2 cellular contexts compared by ENCODE assay signal in genomic region chr6:31614075-31614619, GRCh38.
TF ChIP-seq lines count a peak whose summit lies in the region.

No MANE protein-coding gene starts in this region.

TF ChIP-seq in GM12891, 5 proteins besides CTCF, POLR2A, EP300 and RAD21:
- no peak for TF ChIP-seq POLR2AphosphoS5 (IDR thresholded peaks at IDR 0.05; ENCODE audit: low read depth, low read length)
- TF ChIP-seq POU2F2 (IDR thresholded peaks at IDR 0.05; ENCODE audit: low read depth, low read length) = no peak
- TF ChIP-seq PAX5 (IDR thresholded peaks at IDR 0.05; ENCODE audit: insufficient read depth, low read length, severe bottlenecking) = no peak
- peak; percentile 93 for TF ChIP-seq SPI1 (IDR thresholded peaks at IDR 0.05; ENCODE audit: low read depth, low read length)
- TF ChIP-seq TAF1 (IDR thresholded peaks at IDR 0.05; ENCODE audit: low read depth, low read length) = no peak

TF ChIP-seq in K562, 482 proteins besides CTCF, POLR2A, EP300 and RAD21:
- TF ChIP-seq PTTG1 (tag; IDR thresholded peaks at IDR 0.05; ENCODE audit: low read depth) (no peak), ZBTB43 (CRISPR knock-in tag; IDR thresholded peaks at IDR 0.05) (0 out of 2 replicates have a peak, but pooled peaks have one; percentile 24)
